Comparison of ENCODE assay signal across 19 cellular contexts in the genomic region with DNA sequence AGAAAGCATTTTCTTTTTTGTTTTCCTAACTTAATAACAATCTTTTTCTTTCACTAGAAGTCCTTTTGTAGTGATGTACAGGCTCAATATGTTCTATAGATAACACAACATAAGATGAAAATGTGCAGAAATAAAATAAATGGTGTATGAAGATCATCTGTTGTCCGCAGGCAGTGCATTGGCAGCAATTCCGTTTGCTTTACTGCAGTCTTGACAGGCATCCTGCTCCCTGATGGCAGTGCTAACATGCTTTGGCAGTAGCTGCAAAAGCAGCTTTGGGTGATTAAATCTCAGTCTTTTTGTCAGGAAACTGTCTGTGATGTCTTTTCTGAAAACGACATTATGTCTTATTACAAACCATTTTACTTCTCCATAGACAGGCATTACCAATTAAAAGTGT.
"Had no signal": no experiment of that assay in that cellular context is flagged by ENCODE, and none has a peak within 500 bp of the region (broad histone marks: within the 10 kb centered on the region; RNA-seq: fewer than 3 reads in every experiment).

No MANE protein-coding gene starts in this region.

- H3K27me3 ChIP-seq: adrenal gland, hepatocyte, sigmoid colon, spleen, upper lobe of right lung had no signal

- H3K4me1 ChIP-seq: adrenal gland, lower lobe of right lung, parathyroid adenoma, sigmoid colon, spleen, upper lobe of right lung had no signal

- H3K36me3 Mint-ChIP-seq: activated naive CD4-positive, alpha-beta T cell treated with anti-CD3 and anti-CD28 coated beads, Interleukin-2, amount 50 U/mL, for 72 hours; naive thymus-derived CD8-positive, alpha-beta T cell; stimulated activated naive B cell treated with anti-CD40 and anti-IgM and Interleukin-4, amounts not matched to agents 10 μg/mL and 1 μg/mL and 100 μg/mL, for 72 hours had no signal

- ATAC-seq: activated naive CD4-positive, alpha-beta T cell treated with anti-CD3 and anti-CD28 coated beads, Interleukin-2, amount 50 U/mL, for 72 hours; effector memory CD8-positive, alpha-beta T cell; left colon; lower lobe of right lung; naive thymus-derived CD8-positive, alpha-beta T cell; stimulated activated naive B cell treated with anti-CD40 and anti-IgM and Interleukin-4, amounts not matched to agents 10 μg/mL and 1 μg/mL and 100 μg/mL, for 72 hours; upper lobe of right lung had no signal

- H3K36me3 ChIP-seq: adrenal gland, lower lobe of right lung, sigmoid colon, spleen, upper lobe of right lung had no signal

- H3K4me3 ChIP-seq: adrenal gland, hepatocyte, lower lobe of right lung, sigmoid colon, spleen, upper lobe of right lung had no signal

- H3K9me3 ChIP-seq: adrenal gland, lower lobe of right lung, sigmoid colon, upper lobe of right lung had no signal

- H3K4me3 Mint-ChIP-seq: activated T-helper 1 cell treated with anti-CD3 and anti-CD28 coated beads, Interleukin-12 subunit alpha, Interleukin-12 subunit beta, Interleukin-2, Interleukin-4 antibody, amounts not matched to agents 30 ng/mL and 10 ng/mL and 1 ng/mL, durations not matched to agents 14 hours and 24 hours and 36 hours; effector memory CD8-positive, alpha-beta T cell; naive thymus-derived CD8-positive, alpha-beta T cell; stimulated activated naive B cell treated with anti-CD40 and anti-IgM and Interleukin-4, amounts not matched to agents 10 μg/mL and 1 μg/mL and 100 μg/mL, for 72 hours had no signal

- H3K27ac Mint-ChIP-seq: activated naive CD4-positive, alpha-beta T cell treated with anti-CD3 and anti-CD28 coated beads, Interleukin-2, amount 50 U/mL, for 72 hours; activated T-helper 1 cell treated with anti-CD3 and anti-CD28 coated beads, Interleukin-12 subunit alpha, Interleukin-12 subunit beta, Interleukin-2, Interleukin-4 antibody, amounts not matched to agents 30 ng/mL and 10 ng/mL and 1 ng/mL, durations not matched to agents 14 hours and 24 hours and 36 hours; effector memory CD8-positive, alpha-beta T cell; naive thymus-derived CD8-positive, alpha-beta T cell; stimulated activated naive B cell treated with anti-CD40 and anti-IgM and Interleukin-4, amounts not matched to agents 10 μg/mL and 1 μg/mL and 100 μg/mL, for 72 hours had no signal

- H3K27me3 Mint-ChIP-seq: effector memory CD8-positive, alpha-beta T cell; naive thymus-derived CD8-positive, alpha-beta T cell; stimulated activated naive B cell treated with anti-CD40 and anti-IgM and Interleukin-4, amounts not matched to agents 10 μg/mL and 1 μg/mL and 100 μg/mL, for 72 hours had no signal

- DNase-seq: activated CD4-positive, alpha-beta T cell treated with anti-CD3 and anti-CD28 coated beads for 1 hour; activated CD4-positive, alpha-beta T cell treated with anti-CD3 and anti-CD28 coated beads, Interleukin-2, amount 50 U/mL, for 4 hours; activated gamma-delta T cell treated with Interleukin-2 at 50 U/mL for 16 hours; activated T-cell treated with anti-CD3 and anti-CD28 coated beads for 4 hours; adrenal gland; effector memory CD8-positive, alpha-beta T cell; islet precursor cell; left colon; lower lobe of right lung; naive thymus-derived CD8-positive, alpha-beta T cell; sigmoid colon; spleen; stimulated activated naive B cell treated with anti-CD40 and anti-IgM and Interleukin-4, amounts not matched to agents 10 μg/mL and 1 μg/mL and 100 μg/mL, for 72 hours; upper lobe of right lung had no signal

- H3K9me3 Mint-ChIP-seq: activated naive CD4-positive, alpha-beta T cell treated with anti-CD3 and anti-CD28 coated beads, Interleukin-2, amount 50 U/mL, for 72 hours; activated T-helper 1 cell treated with anti-CD3 and anti-CD28 coated beads, Interleukin-12 subunit alpha, Interleukin-12 subunit beta, Interleukin-2, Interleukin-4 antibody, amounts not matched to agents 30 ng/mL and 10 ng/mL and 1 ng/mL, durations not matched to agents 14 hours and 24 hours and 36 hours; stimulated activated naive B cell treated with anti-CD40 and anti-IgM and Interleukin-4, amounts not matched to agents 10 μg/mL and 1 μg/mL and 100 μg/mL, for 72 hours had no signal

- H3K4me1 Mint-ChIP-seq: naive thymus-derived CD8-positive, alpha-beta T cell; stimulated activated naive B cell treated with anti-CD40 and anti-IgM and Interleukin-4, amounts not matched to agents 10 μg/mL and 1 μg/mL and 100 μg/mL, for 72 hours had no signal

- H3K27ac ChIP-seq: adrenal gland, hepatocyte, lower lobe of right lung, parathyroid adenoma, sigmoid colon, spleen, upper lobe of right lung, VCaP had no signal
